ENCODE assay signal across 16 cellular contexts in genomic region chr4:122842984-122843531, GRCh38. TPM values are rescaled to one million over a fixed set of nuclear protein-coding genes. Genes with fewer than 3 reads are reported as not detected.
DNase-seq lines count a peak whose midpoint lies in the region; ATAC-seq, FAIRE-seq and TF ChIP-seq lines count a peak whose summit lies in the region.
"Had no signal": no experiment of that assay in that cellular context is flagged by ENCODE, and none has a peak within 500 bp of the region (broad histone marks: within the 10 kb centered on the region; RNA-seq: fewer than 3 reads in every experiment).

No MANE protein-coding gene starts in this region.

- TF ChIP-seq RAD21 in liver (IDR thresholded peaks at IDR 0.05) = no peak
- TF ChIP-seq RAD21 in HepG2 (CRISPR knock-in tag; IDR thresholded peaks at IDR 0.05) = no peak
- no peak for TF ChIP-seq RAD21 in K562 (CRISPR knock-in tag; conservative IDR thresholded peaks at IDR 0.05 in 1 of 2, IDR thresholded peaks at IDR 0.05 in 1 of 2)

- no peak for TF ChIP-seq CTCF in liver (IDR thresholded peaks at IDR 0.05; ENCODE audit: low read depth, low read length, missing input control)
- no peak for TF ChIP-seq CTCF in HepG2 (CRISPR knock-in tag; IDR thresholded peaks at IDR 0.05)
- no peak for TF ChIP-seq CTCF in K562 (IDR thresholded peaks at IDR 0.05 in 2 of 3, conservative IDR thresholded peaks at IDR 0.05 in 1 of 3; ENCODE audit: insufficient read depth in 2 of 3, low read depth in 1 of 3, low read length in 3 of 3)

- no peak overlapping the region for H3K4me3 ChIP-seq in liver (ENCODE audit: low read depth in 1 of 3, low read length in 3 of 3)
- no peak overlapping the region for H3K4me3 ChIP-seq in HepG2 (replicated peaks in 1 of 3; ENCODE audit: insufficient read depth in 1 of 3, low read depth in 2 of 3, low read length in 3 of 3)
- no peak overlapping the region for H3K4me3 ChIP-seq in K562
- H3K4me3 ChIP-seq in muscle layer of duodenum (ENCODE audit: low read depth in 1 of 2, low read length in 2 of 2) = no peak overlapping the region
- H3K4me3 ChIP-seq: heart right ventricle, SJCRH30 had no signal

- in situ Hi-C loops in HepG2 (cut with HindIII; ENCODE audit: extremely low pct_ligation_motif_present, low pct_unique_long_range_greater_than_20kb) (no loop called here), K562 (cut with MboI) (no loop called here)

- H3K79me2 ChIP-seq in HepG2 (ENCODE audit: insufficient read depth, low read length) = no peaks in the 10 kb centered on the region
- H3K79me2 ChIP-seq in K562 (ENCODE audit: control insufficient read depth, insufficient read depth, low read length) = peaks cover 10% of the 10 kb centered on the region; the same call in 1 of the 3 replicates

- no peak overlapping the region for H2AFZ ChIP-seq in HepG2 (ENCODE audit: low read length)
- no peak overlapping the region for H2AFZ ChIP-seq in K562 (ENCODE audit: low read depth, low read length)

- no peaks in the 10 kb centered on the region for H3K36me3 ChIP-seq in liver (ENCODE audit: control insufficient read depth in 4 of 4, insufficient read depth in 3 of 4, low read depth in 1 of 4, low read length in 3 of 4)
- H3K36me3 ChIP-seq in HepG2 (replicated peaks in 1 of 2; ENCODE audit: control insufficient read depth in 1 of 2, insufficient read depth in 2 of 2, low read length in 2 of 2) = no peaks in the 10 kb centered on the region
- H3K36me3 ChIP-seq in K562 (ENCODE audit: control insufficient read depth, insufficient read depth, low read length) = peaks cover 33% of the 10 kb centered on the region
- H3K36me3 ChIP-seq in muscle layer of duodenum (ENCODE audit: control insufficient read depth in 1 of 2, insufficient read depth in 2 of 2, low read length in 2 of 2) = peaks cover 0 to 8% of the 10 kb centered on the region in 2 donors

- H3K9me3 ChIP-seq in liver (ENCODE audit: control insufficient read depth in 4 of 4, low read length in 3 of 4) (no peaks in the 10 kb centered on the region), HepG2 (ENCODE audit: low read length) (no peaks in the 10 kb centered on the region), K562 (replicated peaks; ENCODE audit: control insufficient read depth, insufficient read depth, low read depth, low read length) (no peaks in the 10 kb centered on the region), muscle layer of duodenum (ENCODE audit: control insufficient read depth in 1 of 2, low read length in 2 of 2) (no peaks in the 10 kb centered on the region)
- H3K9me3 ChIP-seq: heart right ventricle, SJCRH30 had no signal

- ATAC-seq in HepG2 = no peak
- no peak for ATAC-seq in K562
- ATAC-seq in GM18519 (IDR thresholded peaks at IDR 0.05; ENCODE audit: low FRiP score, unreplicated experiment) = no peak
- ATAC-seq in GM18873 (IDR thresholded peaks at IDR 0.05; ENCODE audit: low FRiP score, unreplicated experiment) = no peak
- no peak for ATAC-seq in GM21619 (IDR thresholded peaks at IDR 0.05; ENCODE audit: unreplicated experiment)

- intact Hi-C loops in HepG2 (cut with micrococcal nuclease; ENCODE audit: unreplicated experiment) = no loop called here
- intact Hi-C loops in K562 (cut with micrococcal nuclease) = no loop called here

- no peak for FAIRE-seq in HepG2 (lab: Jason Lieb, UNC)
- no peak for FAIRE-seq in K562 (lab: Jason Lieb, UNC)
- FAIRE-seq: endothelial cell of umbilical vein, TTC549 had no signal

- no peak overlapping the region for H3K4me2 ChIP-seq in HepG2 (ENCODE audit: low read depth, low read length)
- no peak overlapping the region for H3K4me2 ChIP-seq in K562 (ENCODE audit: insufficient read depth, low read length)

- POLR2A ChIA-PET in HepG2 (lab: Yijun Ruan, JAX) = no interaction called here
- POLR2A ChIA-PET in K562 (lab: Yijun Ruan, JAX) = interaction anchor here (0.9 kb wide), 1 partner anchor 9 kb away, joined by 3 read pairs; no protein-coding TSS in a partner anchor

- CTCF ChIA-PET in HepG2 (lab: Yijun Ruan, JAX; ENCODE audit: low intra/inter-chr PET ratio, low total read pairs) = no interaction called here
- CTCF ChIA-PET in K562 (lab: Yijun Ruan, JAX; ENCODE audit: low intra/inter-chr PET ratio) = no interaction called here

- no peak overlapping the region for H3K27ac ChIP-seq in liver (ENCODE audit: low read depth in 1 of 2, low read length in 2 of 2)
- no peak overlapping the region for H3K27ac ChIP-seq in HepG2 (ENCODE audit: extremely low read length, insufficient read depth, low read length)
- no peak overlapping the region for H3K27ac ChIP-seq in K562 (ENCODE audit: extremely low read depth, low read depth, low read length)
- H3K27ac ChIP-seq in muscle layer of duodenum (ENCODE audit: low read length) = peak overlapping the region; percentile 25
- H3K27ac ChIP-seq: heart right ventricle, SJCRH30 had no signal

- H3K27me3 ChIP-seq in liver (ENCODE audit: control insufficient read depth in 4 of 4, insufficient read depth in 4 of 4, low read length in 3 of 4) = no peaks in the 10 kb centered on the region
- no peaks in the 10 kb centered on the region; a peak in 1 of 5 replicates for H3K27me3 ChIP-seq in HepG2 (ENCODE audit: control insufficient read depth in 1 of 2, insufficient read depth in 2 of 2, low read length in 2 of 2)
- H3K27me3 ChIP-seq in K562 (ENCODE audit: control insufficient read depth in 2 of 2, insufficient read depth in 2 of 2, low read length in 2 of 2) = no peaks in the 10 kb centered on the region
- no peaks in the 10 kb centered on the region for H3K27me3 ChIP-seq in muscle layer of duodenum (ENCODE audit: low read depth, low read length)
- H3K27me3 ChIP-seq: heart right ventricle, SJCRH30 had no signal

- TF ChIP-seq EP300 in HepG2 (IDR thresholded peaks at IDR 0.05; ENCODE audit: low read depth in 2 of 2, low read length in 2 of 2) (no peak), HepG2 (CRISPR knock-in tag; IDR thresholded peaks at IDR 0.05; ENCODE audit: borderline replicate concordance) (no peak), K562 (IDR thresholded peaks at IDR 0.05; ENCODE audit: low read length) (no peak)

- no peak for DNase-seq in HepG2 (ENCODE audit: low spot score)
- DNase-seq in K562 (ENCODE audit: extremely low read depth in 1 of 4, low spot score in 3 of 4) = no peak
- no peak for DNase-seq in NCI-H2107 (lab: John Stamatoyannopoulos, UW)
- DNase-seq: activated naive CD4-positive, alpha-beta T cell treated with Interleukin-2 at 50 U/mL for 16 hours; caudate nucleus; heart right ventricle; KG1; NCI-H1930; SJCRH30 had no signal

- H3K9ac ChIP-seq in liver (ENCODE audit: low read depth in 1 of 2, low read length in 2 of 2) = no peak overlapping the region
- no peak overlapping the region for H3K9ac ChIP-seq in HepG2 (ENCODE audit: insufficient read depth, low read depth, low read length)
- H3K9ac ChIP-seq in K562 (ENCODE audit: insufficient read depth in 1 of 2, low read depth in 2 of 2, low read length in 2 of 2) = no peak overlapping the region

- H4K20me1 ChIP-seq in HepG2 (ENCODE audit: insufficient read depth, low read length) = no peaks in the 10 kb centered on the region
- no peaks in the 10 kb centered on the region for H4K20me1 ChIP-seq in K562 (replicated peaks; ENCODE audit: control insufficient read depth, insufficient read depth, low read length)

- H3K9me1 ChIP-seq in K562 (ENCODE audit: control insufficient read depth, insufficient read depth, low read length) = no peaks in the 10 kb centered on the region

- H3K4me1 ChIP-seq in liver (ENCODE audit: control insufficient read depth in 4 of 4, insufficient read depth in 4 of 4, low read length in 3 of 4) = peaks cover 0 to 8% (median 3%) of the 10 kb centered on the region in 4 donors
- H3K4me1 ChIP-seq in HepG2 (ENCODE audit: insufficient read depth, low read length) = no peaks in the 10 kb centered on the region
- H3K4me1 ChIP-seq in K562 (replicated peaks in 1 of 2; ENCODE audit: control insufficient read depth in 2 of 2, insufficient read depth in 2 of 2, low read length in 2 of 2) = peaks cover 0 to 2% of the 10 kb centered on the region in 2 experiments; a peak in 2 of 5 replicates
- H3K4me1 ChIP-seq in muscle layer of duodenum (ENCODE audit: control insufficient read depth in 1 of 2, insufficient read depth in 2 of 2, low read length in 2 of 2) = peaks cover 0 to 35% of the 10 kb centered on the region in 2 donors
- H3K4me1 ChIP-seq: SJCRH30 had no signal

- TF ChIP-seq POLR2A in HepG2 (IDR thresholded peaks at IDR 0.05; ENCODE audit: insufficient read depth in 1 of 2, low read depth in 2 of 2, low read length in 2 of 2) = no peak
- TF ChIP-seq POLR2A in K562 (conservative IDR thresholded peaks at IDR 0.05) = no peak

- WGBS in liver = 57% methylated on average over 4 of the region's 4 CpGs
- 53% methylated on average over 4 of the region's 4 CpGs for WGBS in HepG2 (ENCODE audit: low lambda C conversion rate)
- 63% methylated on average over 4 of the region's 4 CpGs for WGBS in K562 (ENCODE audit: insufficient coverage, low coverage, missing lambda C conversion rate)

- BruUV-seq in HepG2 (replicated peaks; lab: Mats Ljungman, UMichigan) = no TSS peak
- no TSS peak for BruUV-seq in K562 (replicated peaks; lab: Mats Ljungman, UMichigan)

RNA-seq across cellular contexts. Expression of gene FGF2, which starts 16.4 kb away (rescaled TPM):
- total RNA-seq in liver = 1 to 10 TPM; 1.4 TPM
- under 1 TPM; 0.52 to 0.61 TPM for polyA plus RNA-seq in liver
- total RNA-seq in HepG2 (2016; rRNA removed; fragmentation: Illumina TruSeq; extraction: Trizol) = 0.02 and 0.04 TPM in 2 replicates
- not detected in 2 replicates for total RNA-seq in HepG2 (2016; cell fraction: cytosol; rRNA removed; fragmentation: Illumina TruSeq; extraction: Trizol; ENCODE audit: low read depth)
- 0.02 and 0.03 TPM in 2 replicates for total RNA-seq in HepG2 (2016; cell fraction: insoluble cytoplasmic fraction; rRNA removed; fragmentation: Illumina TruSeq; extraction: Trizol)
- total RNA-seq in HepG2 (2016; cell fraction: membrane; rRNA removed; fragmentation: Illumina TruSeq; extraction: Trizol) = 0.03 TPM in 1 of 2 replicates, not detected in the other
- 0.09 TPM in 1 of 2 replicates, not detected in the other for total RNA-seq in HepG2 (2016; cell fraction: nucleus; rRNA removed; fragmentation: Illumina TruSeq; extraction: Trizol)
- 0.01 TPM in 2 replicates for polyA plus RNA-seq in HepG2 (2011; rRNA removed)
- polyA plus RNA-seq in HepG2 (2011; cell fraction: cytosol; rRNA removed) = 0.01 and 0.03 TPM in 2 replicates
- not detected in 2 replicates for polyA plus RNA-seq in HepG2 (2011; cell fraction: nucleus; rRNA removed)
- polyA plus RNA-seq in HepG2 (2012) = 0.03 TPM in 1 of 2 replicates, not detected in the other
- not detected in 2 replicates for polyA plus RNA-seq in HepG2 (2016; cell fraction: cytosol; fragmentation: Illumina TruSeq; extraction: Trizol; ENCODE audit: low read depth)
- polyA plus RNA-seq in HepG2 (2016; cell fraction: insoluble cytoplasmic fraction; fragmentation: Illumina TruSeq; extraction: Trizol; ENCODE audit: low read depth) = 0.11 TPM in 1 of 2 replicates, not detected in the other
- not detected in 2 replicates for polyA plus RNA-seq in HepG2 (2016; cell fraction: membrane; fragmentation: Illumina TruSeq; extraction: Trizol; ENCODE audit: low read depth)
- 0.07 TPM in 1 of 2 replicates, not detected in the other for polyA plus RNA-seq in HepG2 (2016; cell fraction: nucleus; fragmentation: Illumina TruSeq; extraction: Trizol; ENCODE audit: insufficient read depth, low read depth)
- 0.06 and 4.7 TPM in 2 replicates for polyA minus RNA-seq in HepG2 (2011; rRNA and poly(A)+ RNA removed; ENCODE audit: low replicate concordance)
- polyA minus RNA-seq in HepG2 (2011; cell fraction: cytosol; rRNA and poly(A)+ RNA removed) = not detected in 2 replicates
- polyA minus RNA-seq in HepG2 (2011; cell fraction: nucleus; rRNA and poly(A)+ RNA removed) = 0.12 TPM in 1 of 2 replicates, not detected in the other
- 4.9 and 13.3 TPM in 2 replicates for total RNA-seq in K562 (2011; cell fraction: chromatin; rRNA removed; ENCODE audit: low replicate concordance)
- total RNA-seq in K562 (2011; cell fraction: nucleolus; rRNA removed) = 2.0 and 3.2 TPM in 2 replicates
- total RNA-seq in K562 (2011; cell fraction: nucleoplasm; rRNA removed) = 8.3 and 20.0 TPM in 2 replicates
- 5.1 and 7.2 TPM in 2 replicates for total RNA-seq in K562 (2014; rRNA removed)
- total RNA-seq in K562 (2014; rRNA removed; fragmentation: Illumina TruSeq; extraction: Trizol) = 11.9 and 13.5 TPM in 2 replicates
- 9.1 and 10.8 TPM in 2 replicates for total RNA-seq in K562 (2015; rRNA removed; fragmentation: Illumina TruSeq; extraction: Trizol)
- total RNA-seq in K562 (2021) = 16.4 and 19.4 TPM in 2 replicates
- polyA plus RNA-seq in K562 (2011; rRNA removed) = 7.9 and 15.1 TPM in 2 replicates
- 2.6 and 4.0 TPM in 2 replicates for polyA plus RNA-seq in K562 (2011; cell fraction: cytosol; rRNA removed)
- polyA plus RNA-seq in K562 (2011; cell fraction: nucleus; rRNA removed) = 4.9 and 6.5 TPM in 2 replicates
- 6.8 and 7.1 TPM in 2 replicates for polyA plus RNA-seq in K562 (2012)
- polyA plus RNA-seq in K562 (2014; fragmentation: Illumina TruSeq; extraction: Trizol) = 8.3 and 9.2 TPM in 2 replicates
- 1 to 10 TPM; 2.5 to 2.6 TPM for polyA plus RNA-seq in K562 (2014; fragmentation: Nextera tagmentation; extraction: Ambion mirVana)
- polyA plus RNA-seq in K562 (2014; rRNA removed) = 7.8 and 8.1 TPM in 2 replicates
- 11.7 and 16.9 TPM in 2 replicates for polyA minus RNA-seq in K562 (2011; rRNA and poly(A)+ RNA removed)
- 4.3 and 7.2 TPM in 2 replicates for polyA minus RNA-seq in K562 (2011; cell fraction: cytosol; rRNA and poly(A)+ RNA removed)
- 5.8 and 9.7 TPM in 2 replicates for polyA minus RNA-seq in K562 (2011; cell fraction: nucleus; rRNA and poly(A)+ RNA removed)
